3 cellular contexts compared by ENCODE assay signal in the genomic region with DNA sequence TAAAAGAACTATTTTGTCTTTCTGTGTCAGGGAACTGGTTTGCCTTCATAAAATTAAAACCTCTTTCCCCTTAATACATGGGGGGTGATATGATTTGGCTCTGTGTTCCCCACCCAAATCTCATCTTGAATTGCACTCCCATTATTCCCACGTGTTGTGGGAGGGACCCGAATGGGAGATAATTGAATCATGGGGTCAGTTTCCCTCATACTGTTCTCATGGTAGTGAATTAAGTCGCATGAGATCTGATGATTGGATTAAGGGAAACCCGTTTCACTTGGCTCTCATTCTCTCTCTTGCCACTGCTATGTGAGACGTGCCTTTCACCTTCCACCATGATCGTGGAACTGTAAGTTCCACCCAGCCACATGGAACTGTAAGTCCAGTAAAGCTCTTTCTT.
"Had no signal": no experiment of that assay in that cellular context is flagged by ENCODE, and none has a peak within 500 bp of the region (broad histone marks: within the 10 kb centered on the region; RNA-seq: fewer than 3 reads in every experiment).

No MANE protein-coding gene starts in this region.

- H3K27ac Mint-ChIP-seq: GM23338 had no signal

- H3K4me3 ChIP-seq: GM23338 had no signal

- H3K4me3 Mint-ChIP-seq: GM23338, H9 had no signal

- DNase-seq: H9, HCEC 1CT had no signal

- H3K9me3 Mint-ChIP-seq: GM23338, H9 had no signal

- ATAC-seq: GM23338 had no signal
